Comparison of ENCODE assay signal across 11 cellular contexts in the genomic region with DNA sequence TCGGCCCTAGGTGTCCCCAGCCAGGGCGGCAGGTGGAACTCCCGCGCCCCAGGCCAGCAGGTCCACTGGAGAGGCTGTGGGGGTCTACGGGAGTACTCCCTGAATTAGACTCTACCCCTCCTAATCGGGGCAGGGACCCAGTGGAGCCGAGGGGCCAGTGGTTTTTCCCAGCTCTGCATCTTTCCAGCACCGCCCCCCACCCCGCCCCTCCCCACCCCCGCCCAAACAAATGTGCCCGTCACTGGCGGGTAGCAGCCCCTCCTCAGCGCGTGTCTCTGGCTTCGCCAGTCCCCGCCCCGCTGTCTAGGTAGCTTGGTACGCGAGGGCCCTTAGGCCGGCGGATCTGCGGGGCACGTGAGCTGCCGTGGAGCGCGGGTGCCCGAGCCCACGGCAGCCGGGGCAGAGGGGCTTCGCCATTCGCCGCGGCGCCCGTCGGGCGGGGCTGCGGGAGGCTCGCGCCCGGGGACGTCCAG. TPM values are rescaled to one million over a fixed set of nuclear protein-coding genes. Genes with fewer than 3 reads are reported as not detected.
A peak's percentile ranks its signal among the peaks of the same experiment; 100 is the strongest.
DNase-seq lines count a peak whose midpoint lies in the region; ATAC-seq and TF ChIP-seq lines count a peak whose summit lies in the region.
"Had no signal": no experiment of that assay in that cellular context is flagged by ENCODE, and none has a peak within 500 bp of the region (broad histone marks: within the 10 kb centered on the region; RNA-seq: fewer than 3 reads in every experiment).

No MANE protein-coding gene starts in this region.

- H3K4me3 ChIP-seq in BLaER1 treated with 17β-estradiol and CSF1 and Interleukin-3, amounts not matched to agents 10 nM and 100 nM = peak overlapping the region; percentile 46 to 67 (median 52)
- peak overlapping the region; percentile 20 for H3K4me3 ChIP-seq in SJSA1

- no peak overlapping the region for H3K27ac Mint-ChIP-seq in chondrocyte (ENCODE audit: unreplicated experiment)

- no peak for TF ChIP-seq CTCF in chondrocyte (IDR thresholded peaks at IDR 0.05)

- no peaks in the 10 kb centered on the region for H3K9me3 Mint-ChIP-seq in chondrocyte (ENCODE audit: low read depth)

- H3K4me3 Mint-ChIP-seq in chondrocyte (ENCODE audit: unreplicated experiment) = no peak overlapping the region

- peaks cover 0 to 74% (median 49%) of the 10 kb centered on the region in 11 experiments; a peak in 16 of 22 replicates for H4K20me1 ChIP-seq in BLaER1 treated with 17β-estradiol and CSF1 and Interleukin-3, amounts not matched to agents 10 nM and 100 nM

- no peak overlapping the region for H3K27ac ChIP-seq in BLaER1 treated with 17β-estradiol and CSF1 and Interleukin-3, amounts not matched to agents 10 nM and 100 nM
- H3K27ac ChIP-seq in SJSA1 = no peak overlapping the region

- H3K36me3 Mint-ChIP-seq in chondrocyte (ENCODE audit: low read depth) = no peaks in the 10 kb centered on the region

- peaks cover 60% of the 10 kb centered on the region for H3K27me3 Mint-ChIP-seq in chondrocyte (ENCODE audit: low read depth)

- peak overlapping the region in 6 of 11 experiments; percentile 2 to 36 (median 21); a peak in 2 of 22 replicates for H3K9ac ChIP-seq in BLaER1 treated with 17β-estradiol and CSF1 and Interleukin-3, amounts not matched to agents 10 nM and 100 nM

- peak overlapping the region; percentile 74 to 95 (median 83) for H3K4me2 ChIP-seq in BLaER1 treated with 17β-estradiol and CSF1 and Interleukin-3, amounts not matched to agents 10 nM and 100 nM

- ATAC-seq in HG02759 (IDR thresholded peaks at IDR 0.05; ENCODE audit: unreplicated experiment) (peak; percentile 12), GM21529 (IDR thresholded peaks at IDR 0.05; ENCODE audit: unreplicated experiment) (no peak)

- H3K36me3 ChIP-seq in BLaER1 treated with 17β-estradiol and CSF1 and Interleukin-3, amounts not matched to agents 10 nM and 100 nM = no peaks in the 10 kb centered on the region
- H3K36me3 ChIP-seq in SJSA1 = no peaks in the 10 kb centered on the region

- no peaks in the 10 kb centered on the region for H3K9me3 ChIP-seq in BLaER1 treated with 17β-estradiol and CSF1 and Interleukin-3, amounts not matched to agents 10 nM and 100 nM (replicated peaks in 1 of 11)
- no peaks in the 10 kb centered on the region for H3K9me3 ChIP-seq in SJSA1 (replicated peaks)

- H3K4me1 ChIP-seq in BLaER1 treated with 17β-estradiol and CSF1 and Interleukin-3, amounts not matched to agents 10 nM and 100 nM = peaks cover 0 to 19% (median 9%) of the 10 kb centered on the region in 10 experiments; a peak in 10 of 20 replicates
- H3K4me1 ChIP-seq in SJSA1 (replicated peaks) = peaks cover 10% of the 10 kb centered on the region

- H3K4me1 Mint-ChIP-seq in chondrocyte (ENCODE audit: low read depth) = peaks cover 8% of the 10 kb centered on the region

- H3K27me3 ChIP-seq in BLaER1 treated with 17β-estradiol and CSF1 and Interleukin-3, amounts not matched to agents 10 nM and 100 nM = peaks cover 75 to 99% (median 88%) of the 10 kb centered on the region in 11 experiments
- peaks cover 90% of the 10 kb centered on the region for H3K27me3 ChIP-seq in SJSA1 (replicated peaks)

- DNase-seq in SJSA1 (ENCODE audit: low read depth in 1 of 2, low spot score in 2 of 2) (no peak), left kidney (ENCODE audit: low read depth, low spot score) (peak; percentile 78), chondrocyte (ENCODE audit: low spot score) (no peak), SIG-M5 treated with dmso at 0.1 percent for 504 hours (lab: John Stamatoyannopoulos, UW; ENCODE audit: unreplicated experiment) (no peak), AML-193 (lab: John Stamatoyannopoulos, UW) (no peak)
- DNase-seq: activated gamma-delta T cell had no signal

RNA-seq across cellular contexts. Expression of gene UNC5A, which starts 7.0 kb away (rescaled TPM):
- total RNA-seq in SJSA1 (2014; rRNA removed; shearing (Covaris generic)) = not detected in 2 replicates
- 0.15 to 0.18 TPM (median 0.17 TPM) in 3 replicates for total RNA-seq in chondrocyte
- total RNA-seq: fibroblast of lung, skeletal muscle tissue had no signal
